Comparison of ENCODE assay signal across 25 cellular contexts in the genomic region with DNA sequence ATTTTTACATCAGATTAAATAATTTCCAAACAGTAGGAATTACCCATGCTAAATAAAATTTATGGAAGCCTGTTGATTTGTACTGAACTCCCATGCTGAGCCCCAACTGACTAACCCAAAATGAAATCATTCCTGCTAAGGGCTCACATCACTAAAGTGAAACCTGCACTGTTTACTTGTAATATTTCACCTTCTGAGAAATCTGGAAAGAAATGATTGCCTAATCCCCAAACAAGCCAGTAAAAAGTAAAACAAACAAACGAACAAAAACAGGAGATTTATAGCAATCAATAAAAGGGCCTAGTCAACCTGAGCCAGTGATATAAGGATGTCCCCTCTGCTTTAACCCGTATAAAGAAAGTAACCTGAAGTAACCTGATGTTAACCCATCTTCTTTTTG.
"Had no signal": no experiment of that assay in that cellular context is flagged by ENCODE, and none has a peak within 500 bp of the region (broad histone marks: within the 10 kb centered on the region; RNA-seq: fewer than 3 reads in every experiment).

No MANE protein-coding gene starts in this region.

- H3K9me3 ChIP-seq: lower lobe of right lung, prostate gland, right lobe of liver, testis, tibial nerve, upper lobe of right lung, vagina had no signal

- H3K4me1 ChIP-seq: left ventricle myocardium inferior, lower lobe of right lung, parathyroid adenoma, prostate gland, right lobe of liver, spleen, testis, tibial nerve, upper lobe of right lung, vagina had no signal

- H3K27me3 ChIP-seq: hepatocyte, right lobe of liver, spleen, testis, tibial nerve, upper lobe of right lung, vagina had no signal

- H2AFZ ChIP-seq: hepatocyte, parathyroid adenoma had no signal

- H3K4me3 ChIP-seq: dorsolateral prefrontal cortex, hepatocyte, left ventricle myocardium inferior, lower lobe of right lung, prostate gland, right lobe of liver, spleen, testis, tibial nerve, upper lobe of right lung, vagina had no signal

- H3K27ac ChIP-seq: dorsolateral prefrontal cortex, hepatocyte, left ventricle myocardium inferior, lower lobe of right lung, parathyroid adenoma, prostate gland, right lobe of liver, spleen, testis, tibial nerve, upper lobe of right lung, vagina had no signal

- H3K9ac ChIP-seq: parathyroid adenoma had no signal

- DNase-seq: dorsolateral prefrontal cortex; effector CD8-positive, alpha-beta T cell; foreskin melanocyte; head of caudate nucleus; kidney; left cardiac atrium; left ventricle myocardium inferior; lower lobe of right lung; mesenchymal stem cell; naive B cell; retina; right lobe of liver; spleen; stimulated activated CD4-positive, alpha-beta T cell treated with anti-CD3 and anti-CD28 coated beads, Interleukin-15, amount 100 ng/mL, for 24 hours; stimulated activated CD4-positive, alpha-beta T cell treated with anti-CD3 and anti-CD28 coated beads, Interleukin-1b, Interleukin-23, amount 100 ng/mL, for 48 hours; stimulated activated CD4-positive, alpha-beta T cell treated with anti-CD3 and anti-CD28 coated beads, Interleukin-4, amount 100 ng/mL, for 24 hours; stimulated activated naive B cell treated with anti-CD40 and anti-IgM and Interleukin-4, amounts not matched to agents 10 μg/mL and 1 μg/mL and 100 μg/mL, for 72 hours; stimulated activated naive CD8-positive, alpha-beta T cell treated with anti-CD3 and anti-CD28 coated beads, Interleukin-15, amount 100 ng/mL, for 72 hours; testis; upper lobe of right lung had no signal

- H3K36me3 ChIP-seq: left ventricle myocardium inferior, lower lobe of right lung, prostate gland, right lobe of liver, spleen, tibial nerve, upper lobe of right lung, vagina had no signal

- H3K79me2 ChIP-seq: hepatocyte, parathyroid adenoma had no signal

- H3K4me2 ChIP-seq: hepatocyte had no signal
